ENCODE assay signal across 13 cellular contexts in genomic region chr2:216505133-216506106, GRCh38. TPM values are rescaled to one million over a fixed set of nuclear protein-coding genes. Genes with fewer than 3 reads are reported as not detected.
DNase-seq lines count a peak whose midpoint lies in the region; ATAC-seq and TF ChIP-seq lines count a peak whose summit lies in the region.
"Had no signal": no experiment of that assay in that cellular context is flagged by ENCODE, and none has a peak within 500 bp of the region (broad histone marks: within the 10 kb centered on the region; RNA-seq: fewer than 3 reads in every experiment).

No MANE protein-coding gene starts in this region.

- CTCF ChIA-PET in RWPE1 (lab: Yijun Ruan, JAX), result interaction anchor here (0.6 kb wide), 1 partner anchor 1145 kb away, joined by 3 read pairs; no protein-coding TSS in a partner anchor

- ATAC-seq in stimulated activated naive CD8-positive, alpha-beta T cell treated with anti-CD3 and anti-CD28 coated beads, Interleukin-15, Interleukin-2, amounts not matched to agents 100 U/mL and 50 U/mL, for 24 hours, result peak; percentile 24
- ATAC-seq in stimulated activated naive CD8-positive, alpha-beta T cell treated with anti-CD3 and anti-CD28 coated beads, Interleukin-15, amount 100 ng/mL, for 72 hours, result no peak
- ATAC-seq in HG02973 (IDR thresholded peaks at IDR 0.05; ENCODE audit: unreplicated experiment), result no peak
- ATAC-seq in HG02759 (IDR thresholded peaks at IDR 0.05; ENCODE audit: unreplicated experiment), result no peak
- ATAC-seq in HG03571 (IDR thresholded peaks at IDR 0.05; ENCODE audit: unreplicated experiment), result no peak

- no peak for DNase-seq in stimulated activated naive CD8-positive, alpha-beta T cell treated with anti-CD3 and anti-CD28 coated beads, Interleukin-15, Interleukin-2, amounts not matched to agents 100 U/mL and 50 U/mL, for 24 hours
- DNase-seq in stimulated activated naive CD8-positive, alpha-beta T cell treated with anti-CD3 and anti-CD28 coated beads, Interleukin-15, amount 100 ng/mL, for 72 hours, result no peak
- no peak for DNase-seq in RWPE1 (ENCODE audit: low spot score)
- no peak for DNase-seq in chondrocyte (ENCODE audit: low spot score)
- DNase-seq in SW 1271 (lab: John Stamatoyannopoulos, UW), result no peak
- DNase-seq: activated effector memory CD4-positive, alpha-beta T cell treated with Interleukin-2 at 50 U/mL for 16 hours; GOT3; kidney; stimulated activated CD4-positive, alpha-beta T cell treated with anti-CD3 and anti-CD28 coated beads, Interleukin-4, amount 100 ng/mL, for 24 hours; stimulated activated naive CD4-positive, alpha-beta T cell treated with Interleukin-2 at 50 U/mL for 16 hours had no signal

- no peaks in the 10 kb centered on the region for H3K27me3 Mint-ChIP-seq in stimulated activated naive CD8-positive, alpha-beta T cell treated with anti-CD3 and anti-CD28 coated beads, Interleukin-15, amount 100 ng/mL, for 72 hours
- H3K27me3 Mint-ChIP-seq in chondrocyte (ENCODE audit: low read depth), result no peaks in the 10 kb centered on the region

- H3K27ac ChIP-seq in RWPE1, result 0 out of 2 replicates have a peak overlapping the region, but pooled peaks have one; percentile 35

- H3K4me3 Mint-ChIP-seq in stimulated activated naive CD8-positive, alpha-beta T cell treated with anti-CD3 and anti-CD28 coated beads, Interleukin-15, amount 100 ng/mL, for 72 hours, result no peak overlapping the region
- H3K4me3 Mint-ChIP-seq in chondrocyte (ENCODE audit: unreplicated experiment), result no peak overlapping the region

- no peak overlapping the region for H3K27ac Mint-ChIP-seq in stimulated activated naive CD8-positive, alpha-beta T cell treated with anti-CD3 and anti-CD28 coated beads, Interleukin-15, amount 100 ng/mL, for 72 hours
- peak overlapping the region; percentile 59 for H3K27ac Mint-ChIP-seq in chondrocyte (ENCODE audit: unreplicated experiment)

- TF ChIP-seq CTCF in RWPE1 (conservative IDR thresholded peaks at IDR 0.05; ENCODE audit: low read depth) (no peak), chondrocyte (IDR thresholded peaks at IDR 0.05) (no peak)

- POLR2A ChIA-PET in RWPE1 (lab: Yijun Ruan, JAX; ENCODE audit: low non-redundant PET), result interaction anchor here (0.7 kb wide), 1 partner anchor 94 kb away, joined by 21 read pairs; no protein-coding TSS in a partner anchor

- no peaks in the 10 kb centered on the region for H3K9me3 Mint-ChIP-seq in stimulated activated naive CD8-positive, alpha-beta T cell treated with anti-CD3 and anti-CD28 coated beads, Interleukin-15, amount 100 ng/mL, for 72 hours
- no peaks in the 10 kb centered on the region for H3K9me3 Mint-ChIP-seq in chondrocyte (ENCODE audit: low read depth)

- H3K36me3 Mint-ChIP-seq in chondrocyte (ENCODE audit: low read depth), result peaks cover 34% of the 10 kb centered on the region

- H3K4me1 Mint-ChIP-seq in stimulated activated naive CD8-positive, alpha-beta T cell treated with anti-CD3 and anti-CD28 coated beads, Interleukin-15, amount 100 ng/mL, for 72 hours, result peaks cover 50% of the 10 kb centered on the region
- peaks cover 52% of the 10 kb centered on the region for H3K4me1 Mint-ChIP-seq in chondrocyte (ENCODE audit: low read depth)

RNA-seq across cellular contexts. Expression of gene RPL37A, which starts 6.8 kb away (rescaled TPM):
- 2,015 to 2,317 TPM (median 2,049 TPM) in 3 replicates for total RNA-seq in chondrocyte
